ENCODE assay signal across 10 cellular contexts in genomic region chr10:11261687-11262086, GRCh38.
DNase-seq lines count a peak whose midpoint lies in the region; ATAC-seq and TF ChIP-seq lines count a peak whose summit lies in the region.
"Had no signal": no experiment of that assay in that cellular context is flagged by ENCODE, and none has a peak within 500 bp of the region (broad histone marks: within the 10 kb centered on the region; RNA-seq: fewer than 3 reads in every experiment).

No MANE protein-coding gene starts in this region.

- no peak overlapping the region for H3K4me3 ChIP-seq in CD8-positive, alpha-beta memory T cell (ENCODE audit: low read length)
- no peak overlapping the region for H3K4me3 ChIP-seq in mucosa of descending colon

- peak overlapping the region; percentile 44 to 95 (median 85) for H3K27ac Mint-ChIP-seq in CD8-positive, alpha-beta memory T cell
- H3K27ac Mint-ChIP-seq in activated CD8-positive, alpha-beta T cell treated with anti-CD3 and anti-CD28 coated beads for 36 hours = peak overlapping the region; percentile 66
- H3K27ac Mint-ChIP-seq in Calu3 (ENCODE audit: unreplicated experiment) = no peak overlapping the region

- no peak for TF ChIP-seq CTCF in activated CD8-positive, alpha-beta T cell treated with anti-CD3 and anti-CD28 coated beads for 36 hours (IDR thresholded peaks at IDR 0.05)
- TF ChIP-seq CTCF in mucosa of descending colon (IDR thresholded peaks at IDR 0.05) (no peak), Calu3 (IDR thresholded peaks at IDR 0.05; ENCODE audit: unreplicated experiment) (no peak)

- BruUV-seq in Calu3 (replicated peaks; lab: Mats Ljungman, UMichigan) = no TSS peak

- H3K36me3 Mint-ChIP-seq in CD8-positive, alpha-beta memory T cell = peaks cover 12 to 98% (median 25%) of the 10 kb centered on the region in 3 donors
- H3K36me3 Mint-ChIP-seq in activated CD8-positive, alpha-beta T cell treated with anti-CD3 and anti-CD28 coated beads for 36 hours (ENCODE audit: low read depth) = peaks cover 87% of the 10 kb centered on the region
- no peaks in the 10 kb centered on the region for H3K36me3 Mint-ChIP-seq in Calu3 (ENCODE audit: insufficient read depth, unreplicated experiment)

- peaks cover 0 to 2% of the 10 kb centered on the region in 2 donors for H3K27me3 Mint-ChIP-seq in CD8-positive, alpha-beta memory T cell
- H3K27me3 Mint-ChIP-seq in activated CD8-positive, alpha-beta T cell treated with anti-CD3 and anti-CD28 coated beads for 36 hours = no peaks in the 10 kb centered on the region
- peaks cover 29% of the 10 kb centered on the region for H3K27me3 Mint-ChIP-seq in Calu3 (ENCODE audit: unreplicated experiment)

- no peaks in the 10 kb centered on the region for H3K9me3 Mint-ChIP-seq in CD8-positive, alpha-beta memory T cell
- no peaks in the 10 kb centered on the region for H3K9me3 Mint-ChIP-seq in activated CD8-positive, alpha-beta T cell treated with anti-CD3 and anti-CD28 coated beads for 36 hours
- no peaks in the 10 kb centered on the region for H3K9me3 Mint-ChIP-seq in Calu3 (ENCODE audit: low read depth, unreplicated experiment)

- no peaks in the 10 kb centered on the region for H3K27me3 ChIP-seq in CD8-positive, alpha-beta memory T cell (ENCODE audit: insufficient read depth, low read length, poor library complexity, severe bottlenecking)

- H3K9me3 ChIP-seq in CD8-positive, alpha-beta memory T cell (ENCODE audit: low read length) = no peaks in the 10 kb centered on the region
- no peaks in the 10 kb centered on the region for H3K9me3 ChIP-seq in mucosa of descending colon

- intact Hi-C loops in activated CD8-positive, alpha-beta T cell treated with anti-CD3 and anti-CD28 coated beads for 36 hours (cut with micrococcal nuclease) = no loop called here
- intact Hi-C loops in mucosa of descending colon (cut with DNase I, micrococcal nuclease) (no loop called here), Calu3 (cut with micrococcal nuclease; ENCODE audit: unreplicated experiment) (no loop called here)

- H3K4me1 ChIP-seq in CD8-positive, alpha-beta memory T cell (ENCODE audit: insufficient read depth, low read length) = peaks cover 36% of the 10 kb centered on the region
- H3K4me1 ChIP-seq in mucosa of descending colon (ENCODE audit: low read depth) = no peaks in the 10 kb centered on the region

- H3K4me3 Mint-ChIP-seq in CD8-positive, alpha-beta memory T cell = peak overlapping the region in 1 of 7 donors; percentile 47
- no peak overlapping the region for H3K4me3 Mint-ChIP-seq in activated CD8-positive, alpha-beta T cell treated with anti-CD3 and anti-CD28 coated beads for 36 hours
- H3K4me3 Mint-ChIP-seq in Calu3 (ENCODE audit: low read depth, unreplicated experiment) = no peak overlapping the region

- peaks cover 64% of the 10 kb centered on the region for H3K36me3 ChIP-seq in CD8-positive, alpha-beta memory T cell (ENCODE audit: insufficient read depth, low read length)
- no peaks in the 10 kb centered on the region for H3K36me3 ChIP-seq in mucosa of descending colon (ENCODE audit: low read depth)

- CTCF ChIA-PET in CD8-positive, alpha-beta memory T cell (lab: Charles Lee) = interaction anchor here (0.9 to 2.3 kb wide), 2 partner anchors 9 to 13 kb away, joined by 3 to 7 read pairs; no protein-coding TSS in a partner anchor
- CTCF ChIA-PET in activated CD8-positive, alpha-beta T cell treated with anti-CD3 and anti-CD28 coated beads for 36 hours (lab: Charles Lee) = interaction anchor here (1.0 to 1.2 kb wide), 2 partner anchors 9 to 149 kb away, joined by 3 to 6 read pairs; no protein-coding TSS in a partner anchor
- CTCF ChIA-PET in Calu3 (lab: Charles Lee) = no interaction called here

- peaks cover 84 to 97% (median 94%) of the 10 kb centered on the region in 3 donors for H3K4me1 Mint-ChIP-seq in CD8-positive, alpha-beta memory T cell
- H3K4me1 Mint-ChIP-seq in activated CD8-positive, alpha-beta T cell treated with anti-CD3 and anti-CD28 coated beads for 36 hours (ENCODE audit: low read depth) = peaks cover 83% of the 10 kb centered on the region
- no peaks in the 10 kb centered on the region for H3K4me1 Mint-ChIP-seq in Calu3 (ENCODE audit: low read depth, unreplicated experiment)

- POLR2A ChIA-PET in CD8-positive, alpha-beta memory T cell (lab: Charles Lee) = no interaction called here
- POLR2A ChIA-PET in activated CD8-positive, alpha-beta T cell treated with anti-CD3 and anti-CD28 coated beads for 36 hours (lab: Charles Lee) = interaction anchor here (1.0 to 2.3 kb wide), 3 partner anchors 9 to 34 kb away, joined by 3 to 6 read pairs (median 3); no protein-coding TSS in a partner anchor

- DNase-seq in CD8-positive, alpha-beta memory T cell = no peak
- DNase-seq in activated CD8-positive, alpha-beta T cell treated with anti-CD3 and anti-CD28 coated beads for 36 hours = no peak
- no peak for DNase-seq in mucosa of descending colon
- no peak for DNase-seq in GM19240 (ENCODE audit: insufficient read length, low spot score)
- no peak for DNase-seq in iPS-NIHi11 (ENCODE audit: low spot score)
- no peak for DNase-seq in Calu3
- no peak for DNase-seq in stimulated activated naive CD4-positive, alpha-beta T cell treated with Interleukin-2 at 50 U/mL for 16 hours (lab: John Stamatoyannopoulos, UW)
- DNase-seq: NCI-H345 had no signal

- H3K27ac ChIP-seq in CD8-positive, alpha-beta memory T cell (ENCODE audit: low read depth, low read length) = no peak overlapping the region
- H3K27ac ChIP-seq: C4-2B had no signal

- ATAC-seq in GM21447 (IDR thresholded peaks at IDR 0.05; ENCODE audit: unreplicated experiment) (peak; percentile 42), mucosa of descending colon (peak; percentile 22)
- no peak for ATAC-seq in activated CD8-positive, alpha-beta T cell treated with anti-CD3 and anti-CD28 coated beads for 36 hours
